Comparison of ENCODE assay signal across 8 cellular contexts in genomic region chr11:88174627-88175003, GRCh38. TPM values are rescaled to one million over a fixed set of nuclear protein-coding genes. Genes with fewer than 3 reads are reported as not detected.
A peak's percentile ranks its signal among the peaks of the same experiment; 100 is the strongest.
DNase-seq lines count a peak whose midpoint lies in the region; ATAC-seq and TF ChIP-seq lines count a peak whose summit lies in the region.

No MANE protein-coding gene starts in this region.

- H3K27me3 Mint-ChIP-seq in T-cell, result peaks cover 6 to 7% of the 10 kb centered on the region in 2 donors
- peaks cover 26% of the 10 kb centered on the region for H3K27me3 Mint-ChIP-seq in chondrocyte (ENCODE audit: low read depth)

- POLR2A ChIA-PET in T-cell (lab: Charles Lee), result no interaction called here

- peak overlapping the region; percentile 66 to 74 (median 71) for H3K4me3 Mint-ChIP-seq in T-cell
- peak overlapping the region; percentile 60 for H3K4me3 Mint-ChIP-seq in chondrocyte (ENCODE audit: unreplicated experiment)

- CTCF ChIA-PET in T-cell (lab: Charles Lee), result interaction anchor here in 1 of 2 donors (0.7 kb wide), 1 partner anchor 796 kb away, joined by 5 read pairs; no protein-coding TSS in a partner anchor

- DNase-seq in stimulated activated naive CD4-positive, alpha-beta T cell treated with Interleukin-2 at 50 U/mL for 16 hours (lab: John Stamatoyannopoulos, UW), result peak; percentile 34
- DNase-seq in stimulated activated naive CD4-positive, alpha-beta T cell (lab: John Stamatoyannopoulos, UW), result no peak
- DNase-seq in T-cell (peak in 11 of 34 experiments; percentile 2 to 31 (median 9)), chondrocyte (ENCODE audit: low spot score) (no peak), left kidney (ENCODE audit: low read depth, low spot score) (peak; percentile 82), ecto neural progenitor cell (ENCODE audit: low spot score) (no peak)
- DNase-seq in stimulated activated CD4-positive, alpha-beta T cell treated with anti-CD3 and anti-CD28 coated beads, Interleukin-4, amount 100 ng/mL, for 1 hour, result peak; percentile 51

- H3K36me3 Mint-ChIP-seq in T-cell (no peaks in the 10 kb centered on the region), chondrocyte (ENCODE audit: low read depth) (no peaks in the 10 kb centered on the region)

- H3K9me3 Mint-ChIP-seq in T-cell (no peaks in the 10 kb centered on the region), chondrocyte (ENCODE audit: low read depth) (no peaks in the 10 kb centered on the region)

- ATAC-seq in HG02970 (IDR thresholded peaks at IDR 0.05; ENCODE audit: low FRiP score, unreplicated experiment), result peak; percentile 51
- ATAC-seq in T-cell (replicated peaks in 1 of 4), result peak in 3 of 4 experiments; percentile 56 to 69 (median 59)

- H3K4me1 Mint-ChIP-seq in T-cell, result peaks cover 5 to 23% (median 16%) of the 10 kb centered on the region in 3 donors
- H3K4me1 Mint-ChIP-seq in chondrocyte (ENCODE audit: low read depth), result peaks cover 10% of the 10 kb centered on the region

- no peak for TF ChIP-seq CTCF in chondrocyte (IDR thresholded peaks at IDR 0.05)

- H3K27ac Mint-ChIP-seq in T-cell, result no peak overlapping the region
- peak overlapping the region; percentile 10 for H3K27ac Mint-ChIP-seq in chondrocyte (ENCODE audit: unreplicated experiment)

RNA-seq across cellular contexts. Expression of gene RAB38, which starts 0.6 kb away (rescaled TPM):
- total RNA-seq in T-cell, result under 1 TPM; 0.20 to 0.98 (median 0.57) TPM
- total RNA-seq in chondrocyte, result not detected in 3 replicates

Comparison
In these comparisons a context has a peak if more than half of its experiments do, and no peak if none do; other contexts are left out.
1. DNase-seq: peak in stimulated activated naive CD4-positive, alpha-beta T cell treated with Interleukin-2 at 50 U/mL for 16 hours (single experiment), left kidney (single experiment) and stimulated activated CD4-positive, alpha-beta T cell treated with anti-CD3 and anti-CD28 coated beads, Interleukin-4, amount 100 ng/mL, for 1 hour (single experiment); none in stimulated activated naive CD4-positive, alpha-beta T cell (0 of 6), chondrocyte (single experiment) and ecto neural progenitor cell (single experiment).